In genomic region chr4:47838445-47838844, GRCh38 we compare ENCODE assay signal across 9 cellular contexts. TPM values are rescaled to one million over a fixed set of nuclear protein-coding genes. Genes with fewer than 3 reads are reported as not detected.
DNase-seq lines count a peak whose midpoint lies in the region; ATAC-seq and TF ChIP-seq lines count a peak whose summit lies in the region.
"Had no signal": no experiment of that assay in that cellular context is flagged by ENCODE, and none has a peak within 500 bp of the region (broad histone marks: within the 10 kb centered on the region; RNA-seq: fewer than 3 reads in every experiment).

No MANE protein-coding gene starts in this region.

- H3K27ac Mint-ChIP-seq in brain: no peak overlapping the region
- no peak overlapping the region for H3K27ac Mint-ChIP-seq in nephron

- TF ChIP-seq CTCF in HEK293 (tag by site-specific recombination; IDR thresholded peaks at IDR 0.05) (no peak), brain (conservative IDR thresholded peaks at IDR 0.05) (no peak), nephron (IDR thresholded peaks at IDR 0.05; ENCODE audit: unreplicated experiment in 3 of 3) (no peak)

- H3K4me3 ChIP-seq in HEK293 (ENCODE audit: low read depth, low read length): no peak overlapping the region

- DNase-seq in NCI-H82 (lab: John Stamatoyannopoulos, UW): peak; percentile 22
- no peak for DNase-seq in NCI-H82 treated with DMSO at 0.1 percent for 48 hours (lab: John Stamatoyannopoulos, UW; ENCODE audit: unreplicated experiment)
- no peak for DNase-seq in NCI-H2196 treated with DMSO at 0.1 percent for 48 hours (lab: John Stamatoyannopoulos, UW; ENCODE audit: unreplicated experiment)
- DNase-seq in NCI-H446 (lab: John Stamatoyannopoulos, UW): no peak
- DNase-seq: effector CD8-positive, alpha-beta T cell had no signal

- H3K9me3 Mint-ChIP-seq in brain (peaks cover 2 to 4% (median 3%) of the 10 kb centered on the region in 5 experiments), nephron (no peaks in the 10 kb centered on the region)

- CTCF ChIA-PET in HEK293 (lab: Yijun Ruan, JAX): interaction anchor here (0.6 to 2.0 kb wide), 7 partner anchors 92 to 341 kb away, joined by 3 to 7 read pairs (median 3); no protein-coding TSS in a partner anchor

- no peak overlapping the region for H3K27ac ChIP-seq in HEK293 (ENCODE audit: extremely low read depth, low read depth, low read length)

- no peaks in the 10 kb centered on the region for H3K9me3 ChIP-seq in HEK293 (ENCODE audit: control insufficient read depth, insufficient read depth, low read depth, low read length)

- peaks cover 27% of the 10 kb centered on the region for H3K4me1 Mint-ChIP-seq in brain
- peaks cover 14% of the 10 kb centered on the region for H3K4me1 Mint-ChIP-seq in nephron

- ATAC-seq in GM19452 (IDR thresholded peaks at IDR 0.05; ENCODE audit: unreplicated experiment): no peak

- POLR2A ChIA-PET in HEK293 (lab: Yijun Ruan, JAX): no interaction called here

- no peaks in the 10 kb centered on the region for H3K4me1 ChIP-seq in HEK293 (ENCODE audit: control insufficient read depth, insufficient read depth, low read length)

- peaks cover 7% of the 10 kb centered on the region for H3K36me3 Mint-ChIP-seq in brain
- peaks cover 11% of the 10 kb centered on the region for H3K36me3 Mint-ChIP-seq in nephron (ENCODE audit: low read depth)

- H3K4me3 Mint-ChIP-seq in brain (peak overlapping the region in 3 of 5 experiments; percentile 85 to 90 (median 86)), nephron (peak overlapping the region; percentile 84 to 88 (median 87))

- H3K36me3 ChIP-seq in HEK293 (ENCODE audit: control insufficient read depth in 2 of 2, insufficient read depth in 1 of 2, low read length in 2 of 2): peaks cover 0 to 9% of the 10 kb centered on the region in 2 experiments; a peak in 1 of 3 replicates

- H3K27me3 Mint-ChIP-seq in brain (peaks cover 51% of the 10 kb centered on the region), nephron (ENCODE audit: low read depth) (peaks cover 39% of the 10 kb centered on the region)

TF ChIP-seq in HEK293, 187 proteins besides CTCF, POLR2A, EP300 and RAD21:
- TF ChIP-seq PRDM4 (tag by site-specific recombination; IDR thresholded peaks at IDR 0.05): peak; percentile 39; the same call in 1 of the 2 replicates
- no peak for TF ChIP-seq ELK4 (IDR thresholded peaks at IDR 0.05; ENCODE audit: borderline replicate concordance, low read depth, low read length)
- TF ChIP-seq ZNF76 (tag by site-specific recombination; IDR thresholded peaks at IDR 0.05; ENCODE audit: borderline replicate concordance, low read depth): no peak

RNA-seq across cellular contexts. Expression of gene CORIN, which starts 0.6 kb away (rescaled TPM):
- polyA plus RNA-seq in brain (ENCODE audit: insufficient read depth, low read depth, low replicate concordance): not detected
